ENCODE assay signal across 8 cellular contexts in the genomic region with DNA sequence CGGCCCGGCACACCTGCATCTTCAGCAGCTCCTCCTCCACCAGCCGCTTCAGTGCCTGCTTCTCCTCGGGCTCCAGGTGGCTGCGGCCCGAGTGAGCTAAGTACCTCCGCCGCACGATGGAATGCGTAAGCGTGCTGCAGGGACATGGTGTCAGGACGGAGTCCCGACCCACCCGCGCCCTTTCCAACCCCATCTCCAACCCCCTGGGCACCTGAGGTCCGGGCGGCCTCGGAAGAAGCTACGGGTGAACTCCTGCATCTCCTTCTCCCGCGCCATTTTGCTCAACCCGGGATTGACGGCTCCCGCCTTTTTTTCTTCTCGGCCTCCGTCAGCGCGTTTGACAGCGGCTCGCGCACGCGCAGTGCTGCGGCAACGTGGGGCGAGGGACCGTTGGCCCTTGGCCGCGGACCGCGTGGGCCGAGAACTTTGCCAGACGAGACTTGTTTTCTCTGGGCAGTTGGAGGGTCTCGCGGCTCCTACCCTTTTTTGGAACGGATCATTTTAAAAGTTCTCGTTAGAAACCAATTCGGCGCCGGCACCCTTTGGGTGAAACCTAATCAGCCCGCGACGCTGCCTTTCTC. TPM values are rescaled to one million over a fixed set of nuclear protein-coding genes. Genes with fewer than 3 reads are reported as not detected.
A peak's percentile ranks its signal among the peaks of the same experiment; 100 is the strongest.
DNase-seq lines count a peak whose midpoint lies in the region; ATAC-seq lines count a peak whose summit lies in the region.

A gene with protein sequence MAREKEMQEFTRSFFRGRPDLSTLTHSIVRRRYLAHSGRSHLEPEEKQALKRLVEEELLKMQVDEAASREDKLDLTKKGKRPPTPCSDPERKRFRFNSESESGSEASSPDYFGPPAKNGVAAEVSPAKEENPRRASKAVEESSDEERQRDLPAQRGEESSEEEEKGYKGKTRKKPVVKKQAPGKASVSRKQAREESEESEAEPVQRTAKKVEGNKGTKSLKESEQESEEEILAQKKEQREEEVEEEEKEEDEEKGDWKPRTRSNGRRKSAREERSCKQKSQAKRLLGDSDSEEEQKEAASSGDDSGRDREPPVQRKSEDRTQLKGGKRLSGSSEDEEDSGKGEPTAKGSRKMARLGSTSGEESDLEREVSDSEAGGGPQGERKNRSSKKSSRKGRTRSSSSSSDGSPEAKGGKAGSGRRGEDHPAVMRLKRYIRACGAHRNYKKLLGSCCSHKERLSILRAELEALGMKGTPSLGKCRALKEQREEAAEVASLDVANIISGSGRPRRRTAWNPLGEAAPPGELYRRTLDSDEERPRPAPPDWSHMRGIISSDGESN (minus strand): TSS at position 288 of the 581 bp plus-strand sequence. CDS start 12 bp downstream, at position 276.

- ATAC-seq in GM19035 (IDR thresholded peaks at IDR 0.05; ENCODE audit: unreplicated experiment): peak; percentile 52
- ATAC-seq in HG03378 (IDR thresholded peaks at IDR 0.05; ENCODE audit: unreplicated experiment): peak; percentile 47

- DNase-seq in AG20443 (ENCODE audit: low spot score): peak; percentile 94
- DNase-seq in NCI-H446 treated with DMSO at 0.1 percent for 48 hours (lab: John Stamatoyannopoulos, UW): peak; percentile 76
- DNase-seq in activated CD4-positive, alpha-beta T cell treated with anti-CD3 and anti-CD28 coated beads for 24 hours (ENCODE audit: low read depth in 2 of 2): peak; percentile 75
- peak; percentile 87 for DNase-seq in cerebellum (ENCODE audit: low spot score)
- peak; percentile 78 for DNase-seq in kidney tubule cell (ENCODE audit: low spot score)
- DNase-seq in stimulated activated CD4-positive, alpha-beta T cell treated with anti-CD3 and anti-CD28 coated beads, Interleukin-1b, Interleukin-23, amount 100 ng/mL, for 24 hours (ENCODE audit: low read depth in 4 of 4, low spot score in 1 of 4): peak; percentile 75 to 79 (median 76)

RNA-seq across cellular contexts. Expression of the gene that starts here (rescaled TPM):
- 12.1 TPM for total RNA-seq in cerebellum

Comparison
In these comparisons a context has a peak if more than half of its experiments do, and no peak if none do; other contexts are left out.
1. Peak in every context shown above with its lines: DNase-seq and ATAC-seq.